17 cellular contexts compared by ENCODE assay signal in the genomic region with DNA sequence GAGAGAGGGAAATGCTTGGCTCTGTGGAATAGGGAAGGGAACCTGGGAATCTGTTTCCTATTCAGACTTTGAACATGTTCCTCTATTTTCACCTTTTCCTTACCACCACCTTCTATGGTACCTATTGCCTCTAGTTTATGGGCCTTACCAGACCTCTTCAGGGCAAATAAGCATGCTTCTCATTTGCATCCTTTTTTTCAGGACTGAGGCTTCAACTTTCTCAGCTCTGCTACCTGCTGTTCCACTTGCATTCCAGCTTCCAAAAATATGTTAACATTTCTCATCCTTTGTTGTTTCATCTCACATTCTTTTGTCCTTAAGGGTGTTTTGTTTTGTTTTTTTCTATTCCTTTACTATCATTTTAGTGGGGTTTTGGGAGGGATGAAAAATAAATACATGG.
A peak's percentile ranks its signal among the peaks of the same experiment; 100 is the strongest.
DNase-seq lines count a peak whose midpoint lies in the region; ATAC-seq and TF ChIP-seq lines count a peak whose summit lies in the region.
"Had no signal": no experiment of that assay in that cellular context is flagged by ENCODE, and none has a peak within 500 bp of the region (broad histone marks: within the 10 kb centered on the region; RNA-seq: fewer than 3 reads in every experiment).

No MANE protein-coding gene starts in this region.

- H3K27me3 ChIP-seq in MM.1S (replicated peaks; ENCODE audit: insufficient read depth, low read length) = no peaks in the 10 kb centered on the region

- H2AFZ ChIP-seq in MM.1S (ENCODE audit: low read length) = no peak overlapping the region

- H3K9me3 Mint-ChIP-seq in activated CD4-positive, alpha-beta T cell treated with anti-CD3 and anti-CD28 coated beads for 36 hours (ENCODE audit: low read depth) = no peaks in the 10 kb centered on the region
- no peaks in the 10 kb centered on the region for H3K9me3 Mint-ChIP-seq in activated naive CD8-positive, alpha-beta T cell (ENCODE audit: low read depth)

- no peak for TF ChIP-seq CTCF in MM.1S (IDR thresholded peaks at IDR 0.05; ENCODE audit: low read length)

- H3K9me3 ChIP-seq in MM.1S (replicated peaks; ENCODE audit: insufficient read depth, low read length) = no peaks in the 10 kb centered on the region

- no peak overlapping the region for H3K4me3 ChIP-seq in MM.1S (ENCODE audit: low read length)

- H3K36me3 ChIP-seq in MM.1S (replicated peaks; ENCODE audit: insufficient read depth, low read length) = no peaks in the 10 kb centered on the region

- no peak overlapping the region for H3K4me3 Mint-ChIP-seq in activated CD4-positive, alpha-beta T cell treated with anti-CD3 and anti-CD28 coated beads for 36 hours
- no peak overlapping the region for H3K4me3 Mint-ChIP-seq in activated naive CD8-positive, alpha-beta T cell
- H3K4me3 Mint-ChIP-seq: B cell had no signal

- H3K79me2 ChIP-seq in MM.1S (ENCODE audit: low read length) = no peaks in the 10 kb centered on the region

- no peak for DNase-seq in activated CD4-positive, alpha-beta T cell treated with anti-CD3 and anti-CD28 coated beads for 36 hours
- no peak for DNase-seq in activated CD4-positive, alpha-beta T cell treated with anti-CD3 and anti-CD28 coated beads, Interleukin-2, amount 50 U/mL, for 4 hours
- peak; percentile 2 for DNase-seq in MM.1S
- peak; percentile 17 for DNase-seq in iPS-NIHi11 (ENCODE audit: low spot score)
- DNase-seq in substantia nigra (lab: John Stamatoyannopoulos, UW) = no peak
- DNase-seq in HuH-7 (ENCODE audit: low spot score) = no peak
- DNase-seq: DMS153, GDM1, NCI-H1092 treated with DMSO at 0.1 percent for 48 hours, NCI-H146, NCI-H2029 treated with DMSO at 0.1 percent for 48 hours, NCI-H2171, NCI-H526 had no signal

- H3K4me2 ChIP-seq in MM.1S (ENCODE audit: low read depth, low read length) = no peak overlapping the region

- intact Hi-C loops in activated CD4-positive, alpha-beta T cell treated with anti-CD3 and anti-CD28 coated beads for 36 hours (cut with DNase I, micrococcal nuclease) = no loop called here

- ATAC-seq in activated CD4-positive, alpha-beta T cell treated with anti-CD3 and anti-CD28 coated beads for 36 hours = no peak
- no peak for ATAC-seq in GM18868 (IDR thresholded peaks at IDR 0.05; ENCODE audit: unreplicated experiment)

- POLR2A ChIA-PET in activated CD4-positive, alpha-beta T cell treated with anti-CD3 and anti-CD28 coated beads for 36 hours (lab: Charles Lee) = no interaction called here

- no peaks in the 10 kb centered on the region for H3K4me1 ChIP-seq in MM.1S (ENCODE audit: low read length)

- no peak overlapping the region for H3K9ac ChIP-seq in MM.1S (ENCODE audit: low read length)

- peaks cover 4% of the 10 kb centered on the region for H3K4me1 Mint-ChIP-seq in activated CD4-positive, alpha-beta T cell treated with anti-CD3 and anti-CD28 coated beads for 36 hours
- H3K4me1 Mint-ChIP-seq in activated naive CD8-positive, alpha-beta T cell (ENCODE audit: low read depth) = no peaks in the 10 kb centered on the region

- H3F3A ChIP-seq in MM.1S (ENCODE audit: insufficient read depth, low read length) = no peaks in the 10 kb centered on the region

- CTCF ChIA-PET in activated CD4-positive, alpha-beta T cell treated with anti-CD3 and anti-CD28 coated beads for 36 hours (lab: Charles Lee) = interaction anchor here (1.1 to 1.2 kb wide), 2 partner anchors 12 to 245 kb away, joined by 3 read pairs; no protein-coding TSS in a partner anchor

- H3K27ac ChIP-seq in MM.1S (ENCODE audit: low read length) = no peak overlapping the region
- no peak overlapping the region for H3K27ac ChIP-seq in substantia nigra (ENCODE audit: low read depth, low read length, poor library complexity, severe bottlenecking)
- H3K27ac ChIP-seq: 22Rv1 had no signal

- H3K36me3 Mint-ChIP-seq in activated CD4-positive, alpha-beta T cell treated with anti-CD3 and anti-CD28 coated beads for 36 hours (ENCODE audit: low read depth) = peaks cover 35% of the 10 kb centered on the region
- H3K36me3 Mint-ChIP-seq in activated naive CD8-positive, alpha-beta T cell = peaks cover 2% of the 10 kb centered on the region

- H3K27ac Mint-ChIP-seq in activated CD4-positive, alpha-beta T cell treated with anti-CD3 and anti-CD28 coated beads for 36 hours = peak overlapping the region; percentile 27
- H3K27ac Mint-ChIP-seq in activated naive CD8-positive, alpha-beta T cell = peak overlapping the region; percentile 84

- no peaks in the 10 kb centered on the region for H3K9me2 ChIP-seq in MM.1S (replicated peaks; ENCODE audit: insufficient read depth, low read length)

- H3K27me3 Mint-ChIP-seq in activated CD4-positive, alpha-beta T cell treated with anti-CD3 and anti-CD28 coated beads for 36 hours = no peaks in the 10 kb centered on the region
- no peaks in the 10 kb centered on the region for H3K27me3 Mint-ChIP-seq in activated naive CD8-positive, alpha-beta T cell
- H3K27me3 Mint-ChIP-seq: B cell had no signal

- H4K20me1 ChIP-seq in MM.1S (ENCODE audit: insufficient read depth, low read length) = no peaks in the 10 kb centered on the region

Comparison
In these comparisons a context has a peak if more than half of its experiments do, and no peak if none do; other contexts are left out.
1. DNase-seq: peak in MM.1S (single experiment) and iPS-NIHi11 (single experiment); none in activated CD4-positive, alpha-beta T cell treated with anti-CD3 and anti-CD28 coated beads for 36 hours (single experiment), activated CD4-positive, alpha-beta T cell treated with anti-CD3 and anti-CD28 coated beads, Interleukin-2, amount 50 U/mL, for 4 hours (0 of 2), substantia nigra (0 of 49) and HuH-7 (single experiment).